Comparison of ENCODE assay signal across 31 cellular contexts in genomic region chr11:73591743-73592142, GRCh38.
"Had no signal": no experiment of that assay in that cellular context is flagged by ENCODE, and none has a peak within 500 bp of the region (broad histone marks: within the 10 kb centered on the region; RNA-seq: fewer than 3 reads in every experiment).

No MANE protein-coding gene starts in this region.

- H3K9me3 ChIP-seq: ascending aorta, colonic mucosa had no signal

- H3K36me3 ChIP-seq: ascending aorta, cardiac muscle cell, colonic mucosa had no signal

- H3K27me3 Mint-ChIP-seq: activated CD4-positive, alpha-beta memory T cell treated with anti-CD3 and anti-CD28 coated beads for 36 hours; activated CD4-positive, alpha-beta T cell treated with anti-CD3 and anti-CD28 coated beads for 36 hours; activated CD8-positive, alpha-beta memory T cell treated with anti-CD3 and anti-CD28 coated beads, Interleukin-2, amount 10 ng/mL, durations not matched to agents 7 days and 5 days; activated naive CD8-positive, alpha-beta T cell treated with anti-CD3 and anti-CD28 coated beads, Interleukin-2, amount 10 ng/mL, durations not matched to agents 7 days and 5 days; central memory CD8-positive, alpha-beta T cell had no signal

- H3K27ac Mint-ChIP-seq: activated CD4-positive, alpha-beta memory T cell treated with anti-CD3 and anti-CD28 coated beads for 36 hours; activated CD4-positive, alpha-beta T cell treated with anti-CD3 and anti-CD28 coated beads for 36 hours; activated CD8-positive, alpha-beta memory T cell treated with anti-CD3 and anti-CD28 coated beads, Interleukin-2, amount 10 ng/mL, durations not matched to agents 7 days and 5 days; activated naive CD8-positive, alpha-beta T cell treated with anti-CD3 and anti-CD28 coated beads, Interleukin-2, amount 10 ng/mL, durations not matched to agents 7 days and 5 days; T-helper 1 cell treated with Interleukin-12 subunit alpha and Interleukin-12 subunit beta and Interleukin-4 antibody, amounts not matched to agents 30 μg/mL and 1 μg/mL, for 36 hours; T-helper 2 cell treated with Interferon-gamma antibody and Interleukin-4, amounts not matched to agents 5 μg/mL and 100 μg/mL, for 36 hours had no signal

- H3K9me3 Mint-ChIP-seq: activated CD4-positive, alpha-beta memory T cell treated with anti-CD3 and anti-CD28 coated beads for 36 hours; central memory CD8-positive, alpha-beta T cell; T-helper 1 cell treated with Interleukin-12 subunit alpha and Interleukin-12 subunit beta and Interleukin-4 antibody, amounts not matched to agents 30 μg/mL and 1 μg/mL, for 36 hours; T-helper 2 cell treated with Interferon-gamma antibody and Interleukin-4, amounts not matched to agents 5 μg/mL and 100 μg/mL, for 36 hours had no signal

- H3K27me3 ChIP-seq: ascending aorta, cardiac muscle cell, colonic mucosa had no signal

- H3K4me3 Mint-ChIP-seq: activated CD4-positive, alpha-beta memory T cell treated with anti-CD3 and anti-CD28 coated beads for 36 hours; activated CD4-positive, alpha-beta T cell treated with anti-CD3 and anti-CD28 coated beads for 36 hours; activated CD8-positive, alpha-beta memory T cell treated with anti-CD3 and anti-CD28 coated beads, Interleukin-2, amount 10 ng/mL, durations not matched to agents 7 days and 5 days; activated naive CD8-positive, alpha-beta T cell treated with anti-CD3 and anti-CD28 coated beads, Interleukin-2, amount 10 ng/mL, durations not matched to agents 7 days and 5 days; central memory CD8-positive, alpha-beta T cell; T-helper 1 cell treated with Interleukin-12 subunit alpha and Interleukin-12 subunit beta and Interleukin-4 antibody, amounts not matched to agents 30 μg/mL and 1 μg/mL, for 36 hours; T-helper 2 cell treated with Interferon-gamma antibody and Interleukin-4, amounts not matched to agents 5 μg/mL and 100 μg/mL, for 36 hours had no signal

- H3K4me3 ChIP-seq: ascending aorta, cardiac muscle cell, colonic mucosa had no signal

- H3K4me1 ChIP-seq: colonic mucosa had no signal

- H3K27ac ChIP-seq: ascending aorta, cardiac muscle cell, colonic mucosa had no signal

- H3K36me3 Mint-ChIP-seq: activated CD4-positive, alpha-beta memory T cell treated with anti-CD3 and anti-CD28 coated beads for 36 hours had no signal

- DNase-seq: activated CD4-positive, alpha-beta memory T cell treated with anti-CD3 and anti-CD28 coated beads for 36 hours; activated CD4-positive, alpha-beta T cell treated with anti-CD3 and anti-CD28 coated beads for 36 hours; activated CD4-positive, alpha-beta T cell treated with anti-CD3 and anti-CD28 coated beads, Interleukin-2, amount 50 U/mL, for 1 hour; activated CD8-positive, alpha-beta memory T cell treated with anti-CD3 and anti-CD28 coated beads for 24 hours; activated CD8-positive, alpha-beta memory T cell treated with anti-CD3 and anti-CD28 coated beads, Interleukin-2, amount 10 ng/mL, durations not matched to agents 7 days and 5 days; activated CD8-positive, alpha-beta memory T cell treated with anti-CD3 and anti-CD28 coated beads, Interleukin-2, amount 50 U/mL, for 48 hours; activated effector memory CD4-positive, alpha-beta T cell treated with Interleukin-2 at 50 U/mL for 16 hours; activated naive CD4-positive, alpha-beta T cell treated with anti-CD3 and anti-CD28 coated beads, Interleukin-2, amount 50 U/mL, for 16 hours; activated naive CD8-positive, alpha-beta T cell treated with anti-CD3 and anti-CD28 coated beads, Interleukin-2, amount 10 ng/mL, durations not matched to agents 7 days and 5 days; activated T-cell treated with anti-CD3 and anti-CD28 coated beads, Interleukin-2, amount 50 U/mL, for 48 hours; amygdala; colonic mucosa; Kasumi-1; MM.1S; MV-4-11; NCI-H1092 treated with DMSO at 0.1 percent for 48 hours; NCI-H1417; NCI-H1694; NCI-H1930; NCI-H2081 treated with DMSO at 0.1 percent for 48 hours; NCI-H345; NCI-H524 treated with DMSO at 0.1 percent for 48 hours; NK-92 treated with Interleukin-12 subunit alpha and Interleukin-12 subunit beta, amount 100 ng/mL, for 24 hours; OCI-M1; Right ventricle myocardium superior had no signal

- ATAC-seq: activated CD4-positive, alpha-beta T cell treated with anti-CD3 and anti-CD28 coated beads for 36 hours; activated CD4-positive, CD25-positive, alpha-beta regulatory T cell treated with anti-CD3 and anti-CD28 coated beads, Interleukin-2, amount 50 U/mL, for 24 hours; activated CD8-positive, alpha-beta memory T cell treated with anti-CD3 and anti-CD28 coated beads, Interleukin-2, amount 10 ng/mL, durations not matched to agents 7 days and 5 days had no signal
